10 cellular contexts compared by ENCODE assay signal in the genomic region with DNA sequence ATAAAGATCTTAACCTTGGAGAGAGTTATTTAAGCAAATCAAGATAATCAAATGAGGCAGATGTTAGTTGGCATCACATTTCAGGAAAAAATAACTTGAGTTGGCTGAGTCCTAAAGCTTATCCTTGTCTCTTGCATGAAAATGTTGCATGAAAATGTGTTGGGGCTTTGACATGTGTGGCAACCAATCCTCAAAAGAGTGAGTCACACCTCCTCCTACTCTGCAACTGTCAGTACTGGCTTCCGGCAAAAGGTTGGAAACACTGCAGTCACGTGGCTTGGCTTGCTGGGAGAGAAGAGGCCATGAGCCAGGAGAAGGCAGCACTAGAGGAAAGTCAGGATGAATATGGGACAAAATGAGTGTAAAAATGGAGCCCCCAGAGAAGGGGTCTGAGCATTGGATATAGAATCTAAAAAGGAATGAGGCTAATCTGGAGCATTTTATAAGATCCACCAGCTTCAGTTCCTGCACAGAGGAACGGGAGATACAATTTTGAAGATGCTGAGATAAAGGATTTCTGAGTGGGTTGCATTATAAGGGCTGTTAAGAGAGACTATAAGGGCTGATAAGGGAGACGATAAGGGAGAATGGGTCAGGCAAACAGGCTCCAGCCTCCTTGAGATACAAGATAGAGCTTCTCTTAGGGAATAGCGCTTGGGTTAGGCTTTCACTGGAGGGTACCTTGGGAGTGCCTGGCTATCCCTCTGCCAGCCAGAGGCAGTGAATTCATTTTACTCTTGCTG. TPM values are rescaled to one million over a fixed set of nuclear protein-coding genes. Genes with fewer than 3 reads are reported as not detected.
A peak's percentile ranks its signal among the peaks of the same experiment; 100 is the strongest.
DNase-seq lines count a peak whose midpoint lies in the region; ATAC-seq and TF ChIP-seq lines count a peak whose summit lies in the region.
"Had no signal": no experiment of that assay in that cellular context is flagged by ENCODE, and none has a peak within 500 bp of the region (broad histone marks: within the 10 kb centered on the region; RNA-seq: fewer than 3 reads in every experiment).

No MANE protein-coding gene starts in this region.

- POLR2A ChIA-PET in BJ (lab: Charles Lee), result no interaction called here

- peak; percentile 13 for DNase-seq in BJ (ENCODE audit: low read depth)
- DNase-seq in NCI-H226, result peak; percentile 94
- peak; percentile 69 for DNase-seq in endodermal cell
- DNase-seq in myocyte (ENCODE audit: low read depth), result peak; percentile 81
- DNase-seq in NCI-H2227 treated with DMSO at 0.1 percent for 48 hours (lab: John Stamatoyannopoulos, UW), result no peak
- no peak for DNase-seq in NCI-H1105 treated with DMSO at 0.1 percent for 48 hours (lab: John Stamatoyannopoulos, UW)

- no peak overlapping the region for H3K9ac ChIP-seq in endodermal cell (ENCODE audit: extremely low read depth, low read length, poor library complexity, severe bottlenecking)

- CTCF ChIA-PET in BJ (lab: Yijun Ruan, JAX), result interaction anchor here (1.2 kb wide), 1 partner anchor 18 kb away, joined by 3 read pairs; no protein-coding TSS in a partner anchor

- no peaks in the 10 kb centered on the region for H3K36me3 Mint-ChIP-seq in endodermal cell (ENCODE audit: low read depth)
- H3K36me3 Mint-ChIP-seq: activated naive CD4-positive, alpha-beta T cell treated with anti-CD3 and anti-CD28 coated beads, Interleukin-2, amount 50 U/mL, for 24 hours had no signal

- peaks cover 6% of the 10 kb centered on the region for H3K4me1 ChIP-seq in endodermal cell (ENCODE audit: control insufficient read depth, insufficient read depth, low read length)

- H3K27me3 ChIP-seq in BJ (ENCODE audit: control insufficient read depth, insufficient read depth, low read length) (no peaks in the 10 kb centered on the region), endodermal cell (ENCODE audit: control insufficient read depth, insufficient read depth, low read length, poor library complexity, severe bottlenecking) (peaks cover 6% of the 10 kb centered on the region)

- no peak overlapping the region for H3K27ac ChIP-seq in endodermal cell (ENCODE audit: low read depth, low read length)

- no peaks in the 10 kb centered on the region for H3K9me3 ChIP-seq in endodermal cell (ENCODE audit: control insufficient read depth, low read length)

- WGBS in endodermal cell (ENCODE audit: insufficient coverage in 1 of 2, insufficient read length in 1 of 2), 2 experiments, result 63 to 100% methylated on average over 1 to 5 of the region's 5 CpGs

- TF ChIP-seq CTCF in BJ (IDR thresholded peaks at IDR 0.05; ENCODE audit: insufficient read depth, low read depth, low read length) (no peak), endodermal cell (conservative IDR thresholded peaks at IDR 0.05) (no peak)

- no peaks in the 10 kb centered on the region for H3K9me3 Mint-ChIP-seq in endodermal cell
- H3K9me3 Mint-ChIP-seq: activated naive CD4-positive, alpha-beta T cell treated with anti-CD3 and anti-CD28 coated beads, Interleukin-2, amount 50 U/mL, for 24 hours had no signal

- H3K4me3 ChIP-seq in BJ (ENCODE audit: low read depth, low read length) (no peak overlapping the region), endodermal cell (ENCODE audit: low read length) (no peak overlapping the region)

- H3K36me3 ChIP-seq in BJ (ENCODE audit: control insufficient read depth, insufficient read depth, low read length), result no peaks in the 10 kb centered on the region
- no peaks in the 10 kb centered on the region for H3K36me3 ChIP-seq in endodermal cell (ENCODE audit: control insufficient read depth, insufficient read depth, low read length)

- ATAC-seq in HG02763 (IDR thresholded peaks at IDR 0.05; ENCODE audit: unreplicated experiment) (no peak), GM21619 (IDR thresholded peaks at IDR 0.05; ENCODE audit: unreplicated experiment) (no peak)

- no peak overlapping the region for H3K27ac Mint-ChIP-seq in endodermal cell
- H3K27ac Mint-ChIP-seq: activated naive CD4-positive, alpha-beta T cell treated with anti-CD3 and anti-CD28 coated beads, Interleukin-2, amount 50 U/mL, for 24 hours had no signal

- no peak overlapping the region for H3K4me3 Mint-ChIP-seq in endodermal cell
- H3K4me3 Mint-ChIP-seq: activated naive CD4-positive, alpha-beta T cell treated with anti-CD3 and anti-CD28 coated beads, Interleukin-2, amount 50 U/mL, for 24 hours had no signal

- peaks cover 50% of the 10 kb centered on the region for H3K27me3 Mint-ChIP-seq in endodermal cell (ENCODE audit: insufficient read depth)
- H3K27me3 Mint-ChIP-seq: activated naive CD4-positive, alpha-beta T cell treated with anti-CD3 and anti-CD28 coated beads, Interleukin-2, amount 50 U/mL, for 24 hours had no signal

- peaks cover 12% of the 10 kb centered on the region for H3K4me1 Mint-ChIP-seq in endodermal cell
- H3K4me1 Mint-ChIP-seq: activated naive CD4-positive, alpha-beta T cell treated with anti-CD3 and anti-CD28 coated beads, Interleukin-2, amount 50 U/mL, for 24 hours had no signal

RNA-seq across cellular contexts. Expression of gene SPATA31D1, which starts 43.1 kb away (rescaled TPM):
- polyA plus RNA-seq in BJ (2011; rRNA removed), result not detected in 2 replicates
- polyA minus RNA-seq in BJ (2011; rRNA and poly(A)+ RNA removed), result not detected in 2 replicates
- total RNA-seq in endodermal cell (not detected), myocyte (not detected in 2 replicates)
- not detected for polyA plus RNA-seq in endodermal cell (2013, experiment 1 of 2)
- polyA plus RNA-seq in endodermal cell (2013, experiment 2 of 2), result not detected
- polyA plus RNA-seq in myocyte (2012), result not detected
- total RNA-seq: subcutaneous adipose tissue had no signal

Comparison
In these comparisons a context has a peak if more than half of its experiments do, and no peak if none do; other contexts are left out.
1. DNase-seq: peak in BJ (single experiment), NCI-H226 (single experiment), endodermal cell (single experiment) and myocyte (single experiment); none in NCI-H2227 treated with DMSO at 0.1 percent for 48 hours (single experiment) and NCI-H1105 treated with DMSO at 0.1 percent for 48 hours (single experiment).